ENCODE assay signal across 1 cellular context in genomic region chr1:45303582-45304310, GRCh38.
TF ChIP-seq lines count a peak whose summit lies in the region.

No MANE protein-coding gene starts in this region.

TF ChIP-seq in HepG2, 621 proteins besides CTCF, POLR2A, EP300 and RAD21 (continued from another document and continues in another):
- TF ChIP-seq HNRNPH1 (optimal IDR thresholded peaks at IDR 0.05; ENCODE audit: low read depth, low read length) (no peak), GFI1 (CRISPR knock-in tag; IDR thresholded peaks at IDR 0.05; ENCODE audit: borderline replicate concordance) (no peak), CEBPZ (IDR thresholded peaks at IDR 0.05; ENCODE audit: low read length) (no peak), TBX2 (CRISPR knock-in tag; IDR thresholded peaks at IDR 0.05; ENCODE audit: borderline replicate concordance) (peak; percentile 61; the same call in 1 of the 2 replicates), MIXL1 (CRISPR knock-in tag; IDR thresholded peaks at IDR 0.05) (peak; percentile 68), BHLHE40 (IDR thresholded peaks at IDR 0.05; ENCODE audit: low read length) (no peak), TEF (CRISPR knock-in tag; IDR thresholded peaks at IDR 0.05) (no peak), ZFP41 (CRISPR knock-in tag; IDR thresholded peaks at IDR 0.05; ENCODE audit: borderline replicate concordance) (no peak), LCORL (IDR thresholded peaks at IDR 0.05) (no peak), LCORL (CRISPR knock-in tag; IDR thresholded peaks at IDR 0.05) (peak; percentile 78), FOXA3 (CRISPR knock-in tag; IDR thresholded peaks at IDR 0.05) (peak; percentile 70), POGZ (CRISPR knock-in tag; IDR thresholded peaks at IDR 0.05) (peak; percentile 68), IRX3 (CRISPR knock-in tag; IDR thresholded peaks at IDR 0.05; ENCODE audit: borderline replicate concordance, low read depth) (peak; percentile 33; the same call in 1 of the 2 replicates), MAFG (CRISPR knock-in tag; IDR thresholded peaks at IDR 0.05) (no peak; the same call in 1 of the 2 replicates), STAT6 (CRISPR knock-in tag; IDR thresholded peaks at IDR 0.05; ENCODE audit: borderline replicate concordance) (peak; percentile 34), KMT2A (CRISPR knock-in tag; IDR thresholded peaks at IDR 0.05) (0 out of 2 replicates have a peak, but pooled peaks have one; percentile 47), SMYD3 (CRISPR knock-in tag; IDR thresholded peaks at IDR 0.05) (0 out of 2 replicates have a peak, but pooled peaks have one; percentile 36), ELF3 (CRISPR knock-in tag; IDR thresholded peaks at IDR 0.05) (peak; percentile 42; the same call in 1 of the 2 replicates), THAP9 (CRISPR knock-in tag; IDR thresholded peaks at IDR 0.05; ENCODE audit: borderline replicate concordance) (no peak; the same call in 1 of the 2 replicates), NR2F6 (IDR thresholded peaks at IDR 0.05) (no peak), NR2F6 (CRISPR knock-in tag; IDR thresholded peaks at IDR 0.05) (peak; percentile 51), ZFP82 (CRISPR knock-in tag; IDR thresholded peaks at IDR 0.05; ENCODE audit: borderline replicate concordance) (peak; percentile 49; the same call in 1 of the 2 replicates), ZNF615 (CRISPR knock-in tag; IDR thresholded peaks at IDR 0.05; ENCODE audit: borderline replicate concordance) (no peak), BCLAF1 (IDR thresholded peaks at IDR 0.05) (no peak), ZBTB39 (CRISPR knock-in tag; IDR thresholded peaks at IDR 0.05) (no peak), ZNF678 (CRISPR knock-in tag; IDR thresholded peaks at IDR 0.05) (no peak; the same call in 1 of the 2 replicates), CREB3 (CRISPR knock-in tag; IDR thresholded peaks at IDR 0.05) (no peak; the same call in 1 of the 2 replicates), RARG (CRISPR knock-in tag; IDR thresholded peaks at IDR 0.05; ENCODE audit: low read depth) (no peak), ATF7 (IDR thresholded peaks at IDR 0.05) (no peak), ATF7 (CRISPR knock-in tag; IDR thresholded peaks at IDR 0.05) (peak; percentile 75), CCAR2 (optimal IDR thresholded peaks at IDR 0.05; ENCODE audit: low read depth, low read length) (no peak), ZSCAN21 (CRISPR knock-in tag; IDR thresholded peaks at IDR 0.05; ENCODE audit: borderline replicate concordance) (peak; percentile 92; the same call in 1 of the 2 replicates), MED8 (CRISPR knock-in tag; IDR thresholded peaks at IDR 0.05; ENCODE audit: insufficient replicate concordance) (no peak), ZNF264 (CRISPR knock-in tag; IDR thresholded peaks at IDR 0.05) (peak; percentile 40; the same call in 1 of the 2 replicates), MEF2D (CRISPR knock-in tag; IDR thresholded peaks at IDR 0.05) (peak; percentile 71), KLF12 (CRISPR knock-in tag; IDR thresholded peaks at IDR 0.05; ENCODE audit: borderline replicate concordance) (peak; percentile 70; the same call in 1 of the 2 replicates), CBX5 (CRISPR knock-in tag; IDR thresholded peaks at IDR 0.05; ENCODE audit: borderline replicate concordance) (peak; percentile 93; the same call in 1 of the 2 replicates), NR2F2 (IDR thresholded peaks at IDR 0.05; ENCODE audit: borderline replicate concordance, low read depth) (0 out of 2 replicates have a peak, but pooled peaks have one; percentile 34), ZSCAN5A (CRISPR knock-in tag; IDR thresholded peaks at IDR 0.05; ENCODE audit: borderline replicate concordance) (peak; percentile 50; the same call in 1 of the 2 replicates), ATF3 (CRISPR knock-in tag; IDR thresholded peaks at IDR 0.05) (peak; percentile 74), ZNF761 (CRISPR knock-in tag; conservative IDR thresholded peaks at IDR 0.05) (peak; percentile 84), ZNF720 (CRISPR knock-in tag; IDR thresholded peaks at IDR 0.05) (no peak), ZNF282 (IDR thresholded peaks at IDR 0.05; ENCODE audit: partially characterized antibody) (no peak), MTF1 (CRISPR knock-in tag; IDR thresholded peaks at IDR 0.05) (no peak), ZKSCAN1 (IDR thresholded peaks at IDR 0.05; ENCODE audit: low read length) (no peak), ZNF367 (CRISPR knock-in tag; IDR thresholded peaks at IDR 0.05; ENCODE audit: borderline replicate concordance) (no peak), ZNF382 (CRISPR knock-in tag; IDR thresholded peaks at IDR 0.05; ENCODE audit: borderline replicate concordance) (no peak), SKI (IDR thresholded peaks at IDR 0.05; ENCODE audit: partially characterized antibody) (peak; percentile 62), RXRB (CRISPR knock-in tag; IDR thresholded peaks at IDR 0.05; ENCODE audit: borderline replicate concordance) (peak; percentile 74), FOXO1 (CRISPR knock-in tag; IDR thresholded peaks at IDR 0.05) (peak; percentile 80; the same call in 1 of the 2 replicates), ZNF567 (CRISPR knock-in tag; IDR thresholded peaks at IDR 0.05; ENCODE audit: borderline replicate concordance) (no peak), GATAD1 (CRISPR knock-in tag; IDR thresholded peaks at IDR 0.05) (peak; percentile 76), KDM5A (IDR thresholded peaks at IDR 0.05; ENCODE audit: borderline replicate concordance, low read length) (no peak)
